ENCODE assay signal across 12 cellular contexts in the genomic region with DNA sequence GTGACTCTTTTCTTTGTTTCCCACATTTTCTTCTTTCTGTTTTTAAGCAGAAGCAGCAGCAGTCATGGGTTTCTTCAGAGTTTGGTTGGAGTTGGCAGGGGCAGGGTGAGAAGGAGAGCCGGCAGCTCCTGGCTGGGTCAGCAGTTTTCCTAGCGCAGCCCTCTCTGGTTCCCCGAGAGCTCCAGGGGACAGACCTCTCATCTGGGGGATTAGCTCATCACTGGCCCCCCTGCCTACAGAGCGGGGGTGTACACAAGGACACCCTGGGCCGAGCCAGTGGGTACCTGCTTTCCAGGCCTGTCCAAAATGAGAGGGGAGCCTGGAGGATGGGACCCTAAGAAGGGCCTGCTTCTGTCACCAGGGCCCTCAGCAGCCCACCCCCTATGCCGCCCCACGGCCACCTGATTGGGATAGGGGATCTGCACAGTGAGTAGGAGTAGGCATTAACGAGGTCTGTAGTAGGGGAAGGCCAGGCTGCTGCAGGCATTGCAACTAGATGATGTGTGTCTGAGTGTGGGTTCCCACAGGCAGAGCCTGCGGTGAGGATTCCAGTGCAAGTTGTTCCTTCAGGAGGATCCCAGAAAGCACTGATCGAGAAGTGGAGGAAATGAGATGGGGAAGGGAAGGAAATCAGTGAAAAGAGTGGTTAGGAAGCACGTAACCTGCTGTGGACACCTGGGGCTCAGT.
A peak's percentile ranks its signal among the peaks of the same experiment; 100 is the strongest.
DNase-seq lines count a peak whose midpoint lies in the region; ATAC-seq and TF ChIP-seq lines count a peak whose summit lies in the region.
"Had no signal": no experiment of that assay in that cellular context is flagged by ENCODE, and none has a peak within 500 bp of the region (broad histone marks: within the 10 kb centered on the region; RNA-seq: fewer than 3 reads in every experiment).

No MANE protein-coding gene starts in this region.

- H3K9me3 Mint-ChIP-seq in Calu3 (ENCODE audit: low read depth, unreplicated experiment) = no peaks in the 10 kb centered on the region

- H3K27me3 Mint-ChIP-seq in Calu3 (ENCODE audit: unreplicated experiment) = no peaks in the 10 kb centered on the region

- H3K4me1 ChIP-seq in lower lobe of right lung (peaks cover 63% of the 10 kb centered on the region), rectal smooth muscle tissue (ENCODE audit: control insufficient read depth, insufficient read depth, low read length) (peaks cover 81% of the 10 kb centered on the region)
- H3K4me1 ChIP-seq: SJSA1 had no signal

- intact Hi-C loops in lower lobe of right lung (cut with DNase I) = no loop called here
- intact Hi-C loops in Calu3 (cut with micrococcal nuclease; ENCODE audit: unreplicated experiment) = no loop called here

- DNase-seq in ELF-1 (ENCODE audit: low read depth, low spot score) = peak; percentile 8
- peak in 2 of 61 donors; percentile 36 to 45 for DNase-seq in caudate nucleus (lab: John Stamatoyannopoulos, UW)
- DNase-seq in lower lobe of right lung = no peak
- DNase-seq in Calu3 = no peak
- DNase-seq in COLO668 (lab: John Stamatoyannopoulos, UW; ENCODE audit: unreplicated experiment) = no peak
- no peak for DNase-seq in NCI-H187 treated with DMSO at 0.1 percent for 48 hours (lab: John Stamatoyannopoulos, UW)
- DNase-seq in activated CD4-positive, alpha-beta T cell treated with anti-CD3 and anti-CD28 coated beads for 48 hours = no peak
- DNase-seq: MM.1S, NCI-H2227 treated with DMSO at 0.1 percent for 48 hours, small intestine had no signal

- no peak overlapping the region for H3K27ac Mint-ChIP-seq in Calu3 (ENCODE audit: unreplicated experiment)

- H3K9ac ChIP-seq in rectal smooth muscle tissue (ENCODE audit: low read length) = no peak overlapping the region

- H3K36me3 Mint-ChIP-seq in Calu3 (ENCODE audit: insufficient read depth, unreplicated experiment) = no peaks in the 10 kb centered on the region

- TF ChIP-seq CTCF in lower lobe of right lung (IDR thresholded peaks at IDR 0.05) (no peak), Calu3 (IDR thresholded peaks at IDR 0.05; ENCODE audit: unreplicated experiment) (no peak)

- H3K36me3 ChIP-seq in lower lobe of right lung (peaks cover 60% of the 10 kb centered on the region), rectal smooth muscle tissue (ENCODE audit: control insufficient read depth, insufficient read depth, low read length) (no peaks in the 10 kb centered on the region)

- H3K27ac ChIP-seq in caudate nucleus (ENCODE audit: low read depth, low read length) (peak overlapping the region; percentile 48), lower lobe of right lung (peak overlapping the region; percentile 81), rectal smooth muscle tissue (ENCODE audit: low read depth, low read length) (peak overlapping the region; percentile 93)
- H3K27ac ChIP-seq: SJSA1 had no signal

- H3K27me3 ChIP-seq in lower lobe of right lung (ENCODE audit: low read depth) (no peaks in the 10 kb centered on the region), rectal smooth muscle tissue (ENCODE audit: control insufficient read depth, insufficient read depth, low read length) (no peaks in the 10 kb centered on the region)
- H3K27me3 ChIP-seq: SJSA1 had no signal

- H3K4me3 ChIP-seq in lower lobe of right lung (no peak overlapping the region), rectal smooth muscle tissue (ENCODE audit: low read length) (no peak overlapping the region)
- H3K4me3 ChIP-seq: SJSA1 had no signal

- H3K4me3 Mint-ChIP-seq in Calu3 (ENCODE audit: low read depth, unreplicated experiment) = no peak overlapping the region

- ATAC-seq in lower lobe of right lung = no peak

- BruUV-seq in Calu3 (replicated peaks; lab: Mats Ljungman, UMichigan) = no TSS peak

- H3K9me3 ChIP-seq in lower lobe of right lung = no peaks in the 10 kb centered on the region
- H3K9me3 ChIP-seq: SJSA1 had no signal

- CTCF ChIA-PET in Calu3 (lab: Charles Lee) = no interaction called here

- H3K4me1 Mint-ChIP-seq in Calu3 (ENCODE audit: low read depth, unreplicated experiment) = no peaks in the 10 kb centered on the region
